Comparison of ENCODE assay signal across 9 cellular contexts in the genomic region with DNA sequence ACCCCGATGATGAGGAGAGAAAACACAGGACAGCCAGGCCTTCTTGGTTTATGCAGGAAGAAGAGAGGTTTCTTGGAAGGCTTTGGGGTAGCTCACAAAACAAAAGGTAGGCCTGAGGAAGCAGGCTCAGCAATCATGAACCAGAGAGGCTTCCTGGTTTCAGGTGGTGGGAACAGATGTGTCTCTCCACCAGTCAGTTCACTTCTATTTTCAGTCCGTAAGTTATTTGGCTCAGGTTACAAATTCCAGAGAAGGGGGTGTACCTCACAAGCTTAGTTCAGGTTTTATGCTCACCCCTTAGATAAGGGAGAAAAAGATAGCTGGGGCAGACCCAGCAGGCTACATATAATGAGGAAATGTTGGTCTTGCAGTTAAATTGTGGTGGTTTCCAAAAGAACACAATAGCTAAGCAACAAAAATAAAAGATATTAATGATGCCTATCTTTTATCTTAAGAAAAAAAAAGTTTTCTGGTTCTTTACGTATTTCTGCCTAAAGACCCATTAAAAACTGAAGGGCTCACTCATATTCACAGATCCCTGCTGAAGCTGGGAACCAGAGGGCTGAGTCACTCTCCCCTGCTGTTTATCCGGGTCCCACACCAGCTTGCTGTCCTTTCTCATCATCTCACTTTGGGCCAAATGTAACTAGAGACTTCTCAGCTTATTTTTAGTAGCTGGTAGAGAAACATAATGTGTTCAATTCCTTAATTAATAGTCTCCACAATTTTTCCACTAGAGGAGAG.
A peak's percentile ranks its signal among the peaks of the same experiment; 100 is the strongest.
DNase-seq lines count a peak whose midpoint lies in the region; ATAC-seq and TF ChIP-seq lines count a peak whose summit lies in the region.
"Had no signal": no experiment of that assay in that cellular context is flagged by ENCODE, and none has a peak within 500 bp of the region (broad histone marks: within the 10 kb centered on the region; RNA-seq: fewer than 3 reads in every experiment).

No MANE protein-coding gene starts in this region.

- H3K9ac ChIP-seq in fibroblast of lung (ENCODE audit: insufficient read depth, low read length): no peak overlapping the region

- no peaks in the 10 kb centered on the region for H4K20me1 ChIP-seq in fibroblast of lung (ENCODE audit: control insufficient read depth, extremely low read depth, insufficient read depth, low read length)

- peaks cover 2 to 14% (median 10%) of the 10 kb centered on the region in 3 donors for H3K36me3 Mint-ChIP-seq in CD8-positive, alpha-beta memory T cell
- H3K36me3 Mint-ChIP-seq in natural killer cell: no peaks in the 10 kb centered on the region

- no peaks in the 10 kb centered on the region for H3K27me3 ChIP-seq in fibroblast of lung (ENCODE audit: control insufficient read depth, insufficient read depth, low read length)
- H3K27me3 ChIP-seq in CD8-positive, alpha-beta memory T cell (ENCODE audit: insufficient read depth, low read length, poor library complexity, severe bottlenecking): no peaks in the 10 kb centered on the region

- peaks cover 8% of the 10 kb centered on the region for H3K79me2 ChIP-seq in fibroblast of lung (ENCODE audit: control insufficient read depth, insufficient read depth, low read length)

- H3K36me3 ChIP-seq in fibroblast of lung (ENCODE audit: control insufficient read depth, insufficient read depth, low read length): no peaks in the 10 kb centered on the region
- no peaks in the 10 kb centered on the region for H3K36me3 ChIP-seq in CD8-positive, alpha-beta memory T cell (ENCODE audit: insufficient read depth, low read length)

- H3K27me3 Mint-ChIP-seq in CD8-positive, alpha-beta memory T cell: no peaks in the 10 kb centered on the region
- no peaks in the 10 kb centered on the region for H3K27me3 Mint-ChIP-seq in natural killer cell (ENCODE audit: low read depth in 2 of 2)

- H3K4me2 ChIP-seq in fibroblast of lung (ENCODE audit: extremely low read depth, insufficient read depth, low read length): no peak overlapping the region

- POLR2A ChIA-PET in CD8-positive, alpha-beta memory T cell (lab: Charles Lee): no interaction called here

- DNase-seq in EH (ENCODE audit: low read depth) (peak; percentile 92), NCI-H69 (lab: John Stamatoyannopoulos, UW) (peak; percentile 36), fibroblast of lung (ENCODE audit: low read depth in 2 of 2) (peak; percentile 70 to 84), omental fat pad (ENCODE audit: low spot score) (no peak), KG1 (lab: John Stamatoyannopoulos, UW) (no peak), NCI-H1436 treated with DMSO at 0.1 percent for 48 hours (lab: John Stamatoyannopoulos, UW) (no peak), natural killer cell (no peak)
- no peak for DNase-seq in CD8-positive, alpha-beta memory T cell
- DNase-seq: NCI-H82 had no signal

- H3K4me3 ChIP-seq in fibroblast of lung (replicated peaks in 1 of 4; ENCODE audit: control extremely low read depth in 1 of 4, insufficient read depth in 1 of 4, low read depth in 3 of 4, low read length in 4 of 4): no peak overlapping the region
- no peak overlapping the region for H3K4me3 ChIP-seq in CD8-positive, alpha-beta memory T cell (ENCODE audit: low read length)

- H3K9me3 ChIP-seq in fibroblast of lung (ENCODE audit: control insufficient read depth, insufficient read depth, low read depth, low read length): no peaks in the 10 kb centered on the region
- H3K9me3 ChIP-seq in CD8-positive, alpha-beta memory T cell (ENCODE audit: low read length): no peaks in the 10 kb centered on the region

- CTCF ChIA-PET in CD8-positive, alpha-beta memory T cell (lab: Charles Lee): interaction anchor here (1.6 kb wide), 1 partner anchor 9 kb away, joined by 3 read pairs; no protein-coding TSS in a partner anchor

- H3K4me3 Mint-ChIP-seq in CD8-positive, alpha-beta memory T cell: no peak overlapping the region
- no peak overlapping the region for H3K4me3 Mint-ChIP-seq in natural killer cell

- ATAC-seq in omental fat pad (ENCODE audit: low FRiP score): peak; percentile 64
- ATAC-seq in natural killer cell: no peak

- TF ChIP-seq CTCF in fibroblast of lung (conservative IDR thresholded peaks at IDR 0.05 in 1 of 2, IDR thresholded peaks at IDR 0.05 in 1 of 2; ENCODE audit: low read depth in 1 of 2, low read length in 2 of 2) (no peak), omental fat pad (IDR thresholded peaks at IDR 0.05) (no peak), natural killer cell (IDR thresholded peaks at IDR 0.05) (no peak)

- H2AFZ ChIP-seq in fibroblast of lung (ENCODE audit: low read length): no peak overlapping the region

- no peak overlapping the region for H3K27ac ChIP-seq in fibroblast of lung (ENCODE audit: insufficient read depth, low read length)
- H3K27ac ChIP-seq in CD8-positive, alpha-beta memory T cell (ENCODE audit: low read depth, low read length): no peak overlapping the region

- intact Hi-C loops in natural killer cell (cut with micrococcal nuclease): no loop called here

- peaks cover 26 to 33% (median 32%) of the 10 kb centered on the region in 3 donors for H3K4me1 Mint-ChIP-seq in CD8-positive, alpha-beta memory T cell
- H3K4me1 Mint-ChIP-seq in natural killer cell: peaks cover 21 to 36% of the 10 kb centered on the region in 2 donors

- peaks cover 3% of the 10 kb centered on the region for H3K4me1 ChIP-seq in fibroblast of lung (ENCODE audit: control insufficient read depth, extremely low read depth, insufficient read depth, low read length)
- no peaks in the 10 kb centered on the region for H3K4me1 ChIP-seq in CD8-positive, alpha-beta memory T cell (ENCODE audit: insufficient read depth, low read length)

- H3K9me3 Mint-ChIP-seq in CD8-positive, alpha-beta memory T cell: no peaks in the 10 kb centered on the region
- H3K9me3 Mint-ChIP-seq in natural killer cell: no peaks in the 10 kb centered on the region

- no peak overlapping the region for H3K27ac Mint-ChIP-seq in CD8-positive, alpha-beta memory T cell
- H3K27ac Mint-ChIP-seq in natural killer cell: peak overlapping the region in 1 of 2 donors; percentile 39

Comparison
In these comparisons a context has a peak if more than half of its experiments do, and no peak if none do; other contexts are left out.
1. DNase-seq: peak in EH (single experiment), NCI-H69 (single experiment) and fibroblast of lung (2 of 2); none in omental fat pad (single experiment), KG1 (single experiment), NCI-H1436 treated with DMSO at 0.1 percent for 48 hours (single experiment), CD8-positive, alpha-beta memory T cell (0 of 5) and natural killer cell (single experiment).